ENCODE assay signal across 8 cellular contexts in the genomic region with DNA sequence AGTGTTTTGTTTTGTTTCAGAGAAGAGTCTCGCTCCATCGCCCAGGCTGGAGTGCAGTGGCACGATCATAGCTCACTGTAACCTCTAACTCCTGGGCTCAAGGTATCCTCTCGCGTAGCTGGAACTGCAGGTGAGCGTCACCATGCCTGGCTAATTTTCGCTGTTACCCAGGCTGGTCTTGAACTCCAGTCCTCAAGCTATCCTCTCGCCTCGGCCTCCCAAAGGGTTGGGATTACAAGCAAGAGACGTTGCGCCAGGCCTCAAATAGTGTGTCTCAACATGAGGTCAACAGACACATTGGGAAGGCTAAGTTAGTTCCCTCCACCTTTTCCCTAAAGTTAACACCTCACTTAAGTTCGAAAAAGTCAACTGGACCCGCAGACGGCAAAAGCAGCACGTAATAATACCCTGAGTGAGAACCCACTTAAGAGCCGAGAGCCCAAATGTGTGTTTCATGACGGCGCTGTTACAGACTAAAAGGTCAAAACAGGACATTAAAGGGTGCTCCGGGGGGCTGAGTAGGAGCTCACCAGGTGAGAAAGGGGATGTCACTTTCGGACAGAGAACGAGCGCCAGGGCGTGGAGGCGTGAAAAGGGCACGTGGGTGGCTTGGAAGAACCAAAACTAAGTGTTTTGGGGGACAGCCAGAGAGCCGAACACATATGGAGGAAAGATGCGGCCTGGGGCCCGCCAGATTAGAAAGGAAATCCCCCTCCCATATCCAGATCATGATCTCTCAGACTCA. TPM values are rescaled to one million over a fixed set of nuclear protein-coding genes. Genes with fewer than 3 reads are reported as not detected.
DNase-seq lines count a peak whose midpoint lies in the region; ATAC-seq, FAIRE-seq and TF ChIP-seq lines count a peak whose summit lies in the region.

No MANE protein-coding gene starts in this region.

- CTCF ChIA-PET in activated CD8-positive, alpha-beta memory T cell treated with anti-CD3 and anti-CD28 coated beads, Interleukin-2, amount 10 ng/mL, durations not matched to agents 7 days and 5 days (lab: Charles Lee), result interaction anchor here (1.1 to 2.2 kb wide), 5 partner anchors 12 to 414 kb away, joined by 3 to 12 read pairs (median 3); no protein-coding TSS in a partner anchor
- CTCF ChIA-PET in MCF 10A (lab: Yijun Ruan, JAX), result interaction anchor here (0.6 to 2.8 kb wide), 11 partner anchors 11 to 756 kb away, joined by 3 to 19 read pairs (median 4); partner anchors contain the start of gene BLCAP
- CTCF ChIA-PET in HepG2 (lab: Yijun Ruan, JAX; ENCODE audit: low intra/inter-chr PET ratio, low total read pairs), result interaction anchor here (1.0 kb wide), 1 partner anchor 132 kb away, joined by 4 read pairs; the partner anchor contains the start of gene TGM2

- peaks cover 5 to 29% of the 10 kb centered on the region in 2 experiments for H3K36me3 ChIP-seq in HepG2 (replicated peaks in 1 of 2; ENCODE audit: control insufficient read depth in 1 of 2, insufficient read depth in 2 of 2, low read length in 2 of 2)

- POLR2A ChIA-PET in MCF 10A (lab: Yijun Ruan, JAX), result interaction anchor here (0.6 to 3.4 kb wide), 17 partner anchors 9 to 854 kb away, joined by 3 to 67 read pairs (median 8); partner anchors contain the start of genes RPN2 and SNHG17
- POLR2A ChIA-PET in HepG2 (lab: Yijun Ruan, JAX), result interaction anchor here (0.6 to 2.8 kb wide), 19 partner anchors 9 to 440 kb away, joined by 3 to 23 read pairs (median 4); partner anchors contain the start of genes RALGAPB and SNHG17

- BruUV-seq in MCF 10A (replicated peaks; lab: Mats Ljungman, UMichigan) (TSS peak; percentile 65), HepG2 (replicated peaks; lab: Mats Ljungman, UMichigan) (TSS peak; percentile 78)

- ATAC-seq in activated CD8-positive, alpha-beta memory T cell treated with anti-CD3 and anti-CD28 coated beads, Interleukin-2, amount 10 ng/mL, durations not matched to agents 7 days and 5 days, result peak; percentile 59
- ATAC-seq in HepG2, result peak; percentile 15
- peak; percentile 41 for ATAC-seq in stimulated activated naive CD8-positive, alpha-beta T cell treated with anti-CD3 and anti-CD28 coated beads, Interleukin-15, Interleukin-2, amounts not matched to agents 100 U/mL and 50 U/mL, for 24 hours

- peak overlapping the region; percentile 98 for H3K4me3 Mint-ChIP-seq in activated CD8-positive, alpha-beta memory T cell treated with anti-CD3 and anti-CD28 coated beads, Interleukin-2, amount 10 ng/mL, durations not matched to agents 7 days and 5 days
- H3K4me3 Mint-ChIP-seq in HFFc6 (peak overlapping the region; percentile 99), MCF 10A (ENCODE audit: unreplicated experiment) (peak overlapping the region; percentile 82)

- peaks cover 51% of the 10 kb centered on the region for H3K36me3 Mint-ChIP-seq in activated CD8-positive, alpha-beta memory T cell treated with anti-CD3 and anti-CD28 coated beads, Interleukin-2, amount 10 ng/mL, durations not matched to agents 7 days and 5 days
- H3K36me3 Mint-ChIP-seq in HFFc6 (ENCODE audit: low read depth), result peaks cover 21% of the 10 kb centered on the region
- peaks cover 31% of the 10 kb centered on the region for H3K36me3 Mint-ChIP-seq in MCF 10A (ENCODE audit: insufficient read depth, unreplicated experiment)

- WGBS in HepG2 (ENCODE audit: low lambda C conversion rate), result 21% methylated on average over 28 of the region's 28 CpGs

- H3K9ac ChIP-seq in HepG2 (ENCODE audit: insufficient read depth, low read depth, low read length), result peak overlapping the region; percentile 98

- H4K20me1 ChIP-seq in HepG2 (ENCODE audit: insufficient read depth, low read length), result no peaks in the 10 kb centered on the region; the same call in 1 of the 2 replicates

- intact Hi-C loops in MCF 10A (cut with micrococcal nuclease), result loop anchor here (5.0 kb wide), 1 partner anchor 40 kb away; no protein-coding TSS in a partner anchor
- intact Hi-C loops in HepG2 (cut with micrococcal nuclease; ENCODE audit: unreplicated experiment), result no loop called here

- TF ChIP-seq EP300 in HepG2 (IDR thresholded peaks at IDR 0.05; ENCODE audit: low read depth in 2 of 2, low read length in 2 of 2) (no peak), HepG2 (CRISPR knock-in tag; IDR thresholded peaks at IDR 0.05; ENCODE audit: borderline replicate concordance) (no peak)

- no peak for TF ChIP-seq POLR2A in HepG2 (IDR thresholded peaks at IDR 0.05; ENCODE audit: insufficient read depth in 1 of 2, low read depth in 2 of 2, low read length in 2 of 2)

- no peaks in the 10 kb centered on the region for H3K9me3 Mint-ChIP-seq in activated CD8-positive, alpha-beta memory T cell treated with anti-CD3 and anti-CD28 coated beads, Interleukin-2, amount 10 ng/mL, durations not matched to agents 7 days and 5 days (ENCODE audit: low read depth)
- H3K9me3 Mint-ChIP-seq in HFFc6 (no peaks in the 10 kb centered on the region), MCF 10A (ENCODE audit: unreplicated experiment) (no peaks in the 10 kb centered on the region)

- DNase-seq in activated CD8-positive, alpha-beta memory T cell treated with anti-CD3 and anti-CD28 coated beads, Interleukin-2, amount 10 ng/mL, durations not matched to agents 7 days and 5 days, result peak; percentile 81
- DNase-seq in activated CD8-positive, alpha-beta memory T cell treated with anti-CD3 and anti-CD28 coated beads for 24 hours, result no peak
- DNase-seq in HFFc6 (no peak), NCI-H146 treated with DMSO at 0.1 percent for 48 hours (lab: John Stamatoyannopoulos, UW; ENCODE audit: unreplicated experiment) (peak; percentile 50), MCF 10A (ENCODE audit: unreplicated experiment) (peak; percentile 23), HepG2 (ENCODE audit: low spot score) (peak; percentile 35), AG20443 (ENCODE audit: low spot score) (no peak)
- no peak for DNase-seq in stimulated activated naive CD8-positive, alpha-beta T cell treated with anti-CD3 and anti-CD28 coated beads, Interleukin-15, Interleukin-2, amounts not matched to agents 100 U/mL and 50 U/mL, for 24 hours

- FAIRE-seq in HepG2 (lab: Jason Lieb, UNC), result no peak

- peak overlapping the region; percentile 99 for H3K27ac Mint-ChIP-seq in activated CD8-positive, alpha-beta memory T cell treated with anti-CD3 and anti-CD28 coated beads, Interleukin-2, amount 10 ng/mL, durations not matched to agents 7 days and 5 days
- peak overlapping the region; percentile 95 for H3K27ac Mint-ChIP-seq in HFFc6
- peak overlapping the region; percentile 92 for H3K27ac Mint-ChIP-seq in MCF 10A (ENCODE audit: low read depth, unreplicated experiment)

- TF ChIP-seq RAD21 in HepG2 (CRISPR knock-in tag; IDR thresholded peaks at IDR 0.05), result no peak

- in situ Hi-C loops in HepG2 (cut with HindIII; ENCODE audit: extremely low pct_ligation_motif_present, low pct_unique_long_range_greater_than_20kb), result no loop called here

- H2AFZ ChIP-seq in HepG2 (ENCODE audit: low read length), result peak overlapping the region; percentile 16

- peaks cover 64% of the 10 kb centered on the region for H3K4me1 Mint-ChIP-seq in activated CD8-positive, alpha-beta memory T cell treated with anti-CD3 and anti-CD28 coated beads, Interleukin-2, amount 10 ng/mL, durations not matched to agents 7 days and 5 days
- H3K4me1 Mint-ChIP-seq in HFFc6 (ENCODE audit: low read depth) (peaks cover 60% of the 10 kb centered on the region), MCF 10A (ENCODE audit: insufficient read depth, unreplicated experiment) (peaks cover 47% of the 10 kb centered on the region)

- H3K4me3 ChIP-seq in HepG2 (replicated peaks in 1 of 3; ENCODE audit: insufficient read depth in 1 of 3, low read depth in 2 of 3, low read length in 3 of 3), result peak overlapping the region; percentile 75 to 99 (median 85)

- H3K27me3 ChIP-seq in HepG2 (ENCODE audit: control insufficient read depth in 1 of 2, insufficient read depth in 2 of 2, low read length in 2 of 2), result no peaks in the 10 kb centered on the region; a peak in 1 of 5 replicates

- H3K27me3 Mint-ChIP-seq in activated CD8-positive, alpha-beta memory T cell treated with anti-CD3 and anti-CD28 coated beads, Interleukin-2, amount 10 ng/mL, durations not matched to agents 7 days and 5 days, result no peaks in the 10 kb centered on the region
- H3K27me3 Mint-ChIP-seq in HFFc6 (ENCODE audit: insufficient read depth) (peaks cover 2% of the 10 kb centered on the region), MCF 10A (ENCODE audit: insufficient read depth, unreplicated experiment) (no peaks in the 10 kb centered on the region)

- TF ChIP-seq CTCF in HFFc6 (IDR thresholded peaks at IDR 0.05) (no peak), MCF 10A (IDR thresholded peaks at IDR 0.05; ENCODE audit: unreplicated experiment) (no peak), HepG2 (CRISPR knock-in tag; IDR thresholded peaks at IDR 0.05) (no peak)

- H3K4me1 ChIP-seq in HepG2 (ENCODE audit: insufficient read depth, low read length), result peaks cover 77% of the 10 kb centered on the region

- peak overlapping the region; percentile 95 for H3K27ac ChIP-seq in HepG2 (ENCODE audit: extremely low read length, insufficient read depth, low read length)

- no peaks in the 10 kb centered on the region; the same call in 1 of the 2 replicates for H3K9me3 ChIP-seq in HepG2 (ENCODE audit: low read length)

- H3K4me2 ChIP-seq in HepG2 (ENCODE audit: low read depth, low read length), result peak overlapping the region; percentile 93

- H3K79me2 ChIP-seq in HepG2 (ENCODE audit: insufficient read depth, low read length), result peaks cover 96% of the 10 kb centered on the region

RNA-seq across cellular contexts. Expression of gene TTI1, which starts 0.5 kb away (rescaled TPM):
- total RNA-seq in activated CD8-positive, alpha-beta memory T cell treated with anti-CD3 and anti-CD28 coated beads, Interleukin-2, amount 10 ng/mL, durations not matched to agents 7 days and 5 days, result 10 to 100 TPM; 34.7 to 35.0 TPM
- 10 to 100 TPM; 11.8 to 17.9 (median 14.1) TPM for total RNA-seq in HFFc6 (2021; fragmentation: NEBNext Ultra II Directional; extraction: Animal tissue kit (Norgen Biotek cat#: 25700))
- 17.1 and 18.3 TPM in 2 replicates for total RNA-seq in MCF 10A (2022)
- total RNA-seq in HepG2 (2016; rRNA removed; fragmentation: Illumina TruSeq; extraction: Trizol), result 39.8 and 51.7 TPM in 2 replicates
- 4.3 and 5.3 TPM in 2 replicates for total RNA-seq in HepG2 (2016; cell fraction: cytosol; rRNA removed; fragmentation: Illumina TruSeq; extraction: Trizol; ENCODE audit: low read depth)
- 39.0 and 48.3 TPM in 2 replicates for total RNA-seq in HepG2 (2016; cell fraction: insoluble cytoplasmic fraction; rRNA removed; fragmentation: Illumina TruSeq; extraction: Trizol)
- total RNA-seq in HepG2 (2016; cell fraction: membrane; rRNA removed; fragmentation: Illumina TruSeq; extraction: Trizol), result 12.1 and 12.8 TPM in 2 replicates
- 53.4 and 63.7 TPM in 2 replicates for total RNA-seq in HepG2 (2016; cell fraction: nucleus; rRNA removed; fragmentation: Illumina TruSeq; extraction: Trizol)
- polyA plus RNA-seq in HepG2 (2011; rRNA removed), result 21.5 and 22.9 TPM in 2 replicates
- polyA plus RNA-seq in HepG2 (2011; cell fraction: cytosol; rRNA removed), result 15.4 and 16.2 TPM in 2 replicates
- polyA plus RNA-seq in HepG2 (2011; cell fraction: nucleus; rRNA removed), result 16.1 and 18.5 TPM in 2 replicates
- 15.4 and 20.9 TPM in 2 replicates for polyA plus RNA-seq in HepG2 (2012)
- polyA plus RNA-seq in HepG2 (2016; cell fraction: cytosol; fragmentation: Illumina TruSeq; extraction: Trizol; ENCODE audit: low read depth), result 2.1 and 2.4 TPM in 2 replicates
- 23.2 and 30.3 TPM in 2 replicates for polyA plus RNA-seq in HepG2 (2016; cell fraction: insoluble cytoplasmic fraction; fragmentation: Illumina TruSeq; extraction: Trizol; ENCODE audit: low read depth)
- polyA plus RNA-seq in HepG2 (2016; cell fraction: membrane; fragmentation: Illumina TruSeq; extraction: Trizol; ENCODE audit: low read depth), result 3.8 and 4.7 TPM in 2 replicates
- 32.5 and 34.5 TPM in 2 replicates for polyA plus RNA-seq in HepG2 (2016; cell fraction: nucleus; fragmentation: Illumina TruSeq; extraction: Trizol; ENCODE audit: insufficient read depth, low read depth)
- 67.8 and 87.6 TPM in 2 replicates for polyA minus RNA-seq in HepG2 (2011; rRNA and poly(A)+ RNA removed; ENCODE audit: low replicate concordance)
- polyA minus RNA-seq in HepG2 (2011; cell fraction: cytosol; rRNA and poly(A)+ RNA removed), result 20.3 and 23.7 TPM in 2 replicates
- 72.5 and 93.6 TPM in 2 replicates for polyA minus RNA-seq in HepG2 (2011; cell fraction: nucleus; rRNA and poly(A)+ RNA removed)

RNA-seq across cellular contexts. Expression of gene RPRD1B, which starts 0.8 kb away (rescaled TPM):
- total RNA-seq in activated CD8-positive, alpha-beta memory T cell treated with anti-CD3 and anti-CD28 coated beads, Interleukin-2, amount 10 ng/mL, durations not matched to agents 7 days and 5 days, result 10 to 100 TPM; 34.1 to 37.4 TPM
- total RNA-seq in HFFc6 (2021; fragmentation: NEBNext Ultra II Directional; extraction: Animal tissue kit (Norgen Biotek cat#: 25700)), result 10 to 100 TPM; 15.9 to 20.2 (median 19.2) TPM
- total RNA-seq in MCF 10A (2022) (42.6 and 53.0 TPM in 2 replicates), HepG2 (2016; rRNA removed; fragmentation: Illumina TruSeq; extraction: Trizol) (41.5 and 45.6 TPM in 2 replicates)
- 88.9 and 116 TPM in 2 replicates for total RNA-seq in HepG2 (2016; cell fraction: cytosol; rRNA removed; fragmentation: Illumina TruSeq; extraction: Trizol; ENCODE audit: low read depth)
- 39.5 and 44.6 TPM in 2 replicates for total RNA-seq in HepG2 (2016; cell fraction: insoluble cytoplasmic fraction; rRNA removed; fragmentation: Illumina TruSeq; extraction: Trizol)
- 25.9 and 26.4 TPM in 2 replicates for total RNA-seq in HepG2 (2016; cell fraction: membrane; rRNA removed; fragmentation: Illumina TruSeq; extraction: Trizol)
- 54.7 and 73.0 TPM in 2 replicates for total RNA-seq in HepG2 (2016; cell fraction: nucleus; rRNA removed; fragmentation: Illumina TruSeq; extraction: Trizol)
- 29.7 and 31.1 TPM in 2 replicates for polyA plus RNA-seq in HepG2 (2011; rRNA removed)
- polyA plus RNA-seq in HepG2 (2011; cell fraction: cytosol; rRNA removed), result 16.3 and 23.0 TPM in 2 replicates
- polyA plus RNA-seq in HepG2 (2011; cell fraction: nucleus; rRNA removed), result 23.9 and 28.8 TPM in 2 replicates
- polyA plus RNA-seq in HepG2 (2012), result 25.6 and 28.2 TPM in 2 replicates
- 1.9 and 2.1 TPM in 2 replicates for polyA plus RNA-seq in HepG2 (2016; cell fraction: cytosol; fragmentation: Illumina TruSeq; extraction: Trizol; ENCODE audit: low read depth)
- 40.0 and 47.0 TPM in 2 replicates for polyA plus RNA-seq in HepG2 (2016; cell fraction: insoluble cytoplasmic fraction; fragmentation: Illumina TruSeq; extraction: Trizol; ENCODE audit: low read depth)
- polyA plus RNA-seq in HepG2 (2016; cell fraction: membrane; fragmentation: Illumina TruSeq; extraction: Trizol; ENCODE audit: low read depth), result 7.1 and 7.5 TPM in 2 replicates
- 61.9 and 76.1 TPM in 2 replicates for polyA plus RNA-seq in HepG2 (2016; cell fraction: nucleus; fragmentation: Illumina TruSeq; extraction: Trizol; ENCODE audit: insufficient read depth, low read depth)
- 39.2 and 72.4 TPM in 2 replicates for polyA minus RNA-seq in HepG2 (2011; rRNA and poly(A)+ RNA removed; ENCODE audit: low replicate concordance)
- polyA minus RNA-seq in HepG2 (2011; cell fraction: cytosol; rRNA and poly(A)+ RNA removed), result 36.2 and 48.9 TPM in 2 replicates
- 98.0 and 104 TPM in 2 replicates for polyA minus RNA-seq in HepG2 (2011; cell fraction: nucleus; rRNA and poly(A)+ RNA removed)

Comparison
In these comparisons a context has a peak if more than half of its experiments do, and no peak if none do; other contexts are left out.
1. DNase-seq: peak in activated CD8-positive, alpha-beta memory T cell treated with anti-CD3 and anti-CD28 coated beads, Interleukin-2, amount 10 ng/mL, durations not matched to agents 7 days and 5 days (single experiment), NCI-H146 treated with DMSO at 0.1 percent for 48 hours (single experiment), MCF 10A (single experiment) and HepG2 (single experiment); none in activated CD8-positive, alpha-beta memory T cell treated with anti-CD3 and anti-CD28 coated beads for 24 hours (single experiment), HFFc6 (single experiment), stimulated activated naive CD8-positive, alpha-beta T cell treated with anti-CD3 and anti-CD28 coated beads, Interleukin-15, Interleukin-2, amounts not matched to agents 100 U/mL and 50 U/mL, for 24 hours (single experiment) and AG20443 (single experiment).
2. Peak in every context shown above with its lines, with median percentiles within 50 percentile points of each other: ATAC-seq, H3K27ac Mint-ChIP-seq and H3K4me3 Mint-ChIP-seq.